ENCODE assay signal across 24 cellular contexts in the genomic region with DNA sequence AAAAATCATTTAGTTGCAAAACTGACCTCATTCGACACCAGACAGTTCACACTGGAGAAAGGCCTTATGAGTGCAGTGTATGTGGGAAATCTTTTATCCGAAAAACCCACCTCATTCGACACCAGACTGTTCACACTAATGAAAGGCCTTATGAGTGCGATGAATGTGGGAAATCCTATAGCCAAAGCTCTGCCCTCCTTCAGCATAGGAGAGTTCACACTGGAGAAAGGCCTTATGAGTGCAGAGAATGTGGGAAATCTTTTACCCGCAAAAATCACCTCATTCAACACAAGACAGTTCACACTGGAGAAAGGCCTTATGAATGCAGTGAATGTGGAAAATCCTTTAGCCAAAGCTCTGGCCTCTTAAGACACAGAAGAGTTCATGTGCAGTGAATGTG. TPM values are rescaled to one million over a fixed set of nuclear protein-coding genes. Genes with fewer than 3 reads are reported as not detected.
A peak's percentile ranks its signal among the peaks of the same experiment; 100 is the strongest.
DNase-seq lines count a peak whose midpoint lies in the region; ATAC-seq, FAIRE-seq and TF ChIP-seq lines count a peak whose summit lies in the region.
"Had no signal": no experiment of that assay in that cellular context is flagged by ENCODE, and none has a peak within 500 bp of the region (broad histone marks: within the 10 kb centered on the region; RNA-seq: fewer than 3 reads in every experiment).

No MANE protein-coding gene starts in this region.

- CTCF ChIA-PET in HepG2 (lab: Yijun Ruan, JAX; ENCODE audit: low intra/inter-chr PET ratio, low total read pairs): no interaction called here

- H3K4me2 ChIP-seq in HepG2 (ENCODE audit: low read depth, low read length): no peak overlapping the region
- H3K4me2 ChIP-seq: BLaER1 treated with 17β-estradiol and CSF1 and Interleukin-3, amounts not matched to agents 10 nM and 100 nM; GM23338 had no signal

- intact Hi-C loops in HepG2 (cut with micrococcal nuclease; ENCODE audit: unreplicated experiment): no loop called here

- peaks cover 50 to 59% of the 10 kb centered on the region in 2 donors for H3K36me3 Mint-ChIP-seq in activated T-cell treated with anti-CD3 and anti-CD28 coated beads, Interleukin-2, amount 50 U/mL, for 72 hours (ENCODE audit: insufficient read depth in 2 of 2)

- H3K36me3 ChIP-seq in liver (ENCODE audit: control insufficient read depth in 4 of 4, insufficient read depth in 3 of 4, low read depth in 1 of 4, low read length in 3 of 4) (peaks cover 2 to 36% (median 31%) of the 10 kb centered on the region in 4 donors), HepG2 (replicated peaks in 1 of 2; ENCODE audit: control insufficient read depth in 1 of 2, insufficient read depth in 2 of 2, low read length in 2 of 2) (peaks cover 7 to 12% of the 10 kb centered on the region in 2 experiments; a peak in 3 of 5 replicates), bronchial epithelial cell (ENCODE audit: control insufficient read depth, insufficient read depth, low read length) (peaks cover 4% of the 10 kb centered on the region)

- DNase-seq in HepG2 (ENCODE audit: low spot score) (no peak), bronchial epithelial cell (ENCODE audit: low read depth) (no peak)
- no peak for DNase-seq in activated T-cell treated with anti-CD3 and anti-CD28 coated beads, Interleukin-2, amount 50 U/mL, for 72 hours
- DNase-seq: ACHN; AML-193; BE2C; CD4-positive, alpha-beta T cell; CD8-positive, alpha-beta memory T cell; DMS 273 treated with DMSO at 0.1 percent for 48 hours; DMS79; GDM1; H9; HFFc6 had no signal

- POLR2A ChIA-PET in HepG2 (lab: Yijun Ruan, JAX): no interaction called here

- H3K4me3 Mint-ChIP-seq in activated T-cell treated with anti-CD3 and anti-CD28 coated beads, Interleukin-2, amount 50 U/mL, for 72 hours: no peak overlapping the region
- H3K4me3 Mint-ChIP-seq: CD14-positive monocyte; CD4-positive, alpha-beta T cell; CD8-positive, alpha-beta memory T cell; GM23338; H9; HFFc6 had no signal

- H3K27ac Mint-ChIP-seq in activated T-cell treated with anti-CD3 and anti-CD28 coated beads, Interleukin-2, amount 50 U/mL, for 72 hours: no peak overlapping the region
- H3K27ac Mint-ChIP-seq: CD14-positive monocyte; CD4-positive, alpha-beta T cell; GM23338; H9; HFFc6 had no signal

- TF ChIP-seq RAD21 in liver (IDR thresholded peaks at IDR 0.05) (no peak), HepG2 (CRISPR knock-in tag; IDR thresholded peaks at IDR 0.05) (no peak)

- H2AFZ ChIP-seq in HepG2 (ENCODE audit: low read length): no peak overlapping the region
- H2AFZ ChIP-seq: GM23338 had no signal

- peaks cover 18 to 37% of the 10 kb centered on the region in 2 donors for H3K9me3 Mint-ChIP-seq in activated T-cell treated with anti-CD3 and anti-CD28 coated beads, Interleukin-2, amount 50 U/mL, for 72 hours

- no TSS peak for BruUV-seq in HepG2 (replicated peaks; lab: Mats Ljungman, UMichigan)

- ATAC-seq in HepG2 (no peak), GM19395 (IDR thresholded peaks at IDR 0.05; ENCODE audit: unreplicated experiment) (no peak)
- ATAC-seq in activated T-cell treated with anti-CD3 and anti-CD28 coated beads, Interleukin-2, amount 50 U/mL, for 72 hours (replicated peaks in 1 of 2): no peak
- ATAC-seq: GM12878, GM23338, HCT116 had no signal

- TF ChIP-seq EP300 in HepG2 (IDR thresholded peaks at IDR 0.05; ENCODE audit: low read depth in 2 of 2, low read length in 2 of 2) (no peak), HepG2 (CRISPR knock-in tag; IDR thresholded peaks at IDR 0.05; ENCODE audit: borderline replicate concordance) (no peak)

- H3K27me3 Mint-ChIP-seq in activated T-cell treated with anti-CD3 and anti-CD28 coated beads, Interleukin-2, amount 50 U/mL, for 72 hours (ENCODE audit: low read depth): no peaks in the 10 kb centered on the region
- H3K27me3 Mint-ChIP-seq: CD4-positive, alpha-beta T cell; CD8-positive, alpha-beta memory T cell had no signal

- no peaks in the 10 kb centered on the region for H3K27me3 ChIP-seq in liver (ENCODE audit: control insufficient read depth in 4 of 4, insufficient read depth in 4 of 4, low read length in 3 of 4)
- no peaks in the 10 kb centered on the region for H3K27me3 ChIP-seq in HepG2 (ENCODE audit: control insufficient read depth in 1 of 2, insufficient read depth in 2 of 2, low read length in 2 of 2)
- H3K27me3 ChIP-seq in bronchial epithelial cell (ENCODE audit: control insufficient read depth, insufficient read depth, low read length): no peaks in the 10 kb centered on the region
- H3K27me3 ChIP-seq: BE2C; BLaER1 treated with 17β-estradiol and CSF1 and Interleukin-3, amounts not matched to agents 10 nM and 100 nM had no signal

- FAIRE-seq in HepG2 (lab: Jason Lieb, UNC) (no peak), bronchial epithelial cell (lab: Jason Lieb, UNC) (peak; percentile 23)
- FAIRE-seq: A204.1, D721Med, GM12878, GM19239 had no signal

- 96% methylated on average over 5 of the region's 5 CpGs for WGBS in liver
- 94% methylated on average over 5 of the region's 5 CpGs for WGBS in HepG2 (ENCODE audit: low lambda C conversion rate)

- in situ Hi-C loops in HepG2 (cut with HindIII; ENCODE audit: extremely low pct_ligation_motif_present, low pct_unique_long_range_greater_than_20kb): no loop called here

- H3K4me1 ChIP-seq in liver (ENCODE audit: control insufficient read depth in 4 of 4, insufficient read depth in 4 of 4, low read length in 3 of 4): no peaks in the 10 kb centered on the region
- no peaks in the 10 kb centered on the region for H3K4me1 ChIP-seq in HepG2 (ENCODE audit: insufficient read depth, low read length)
- H3K4me1 ChIP-seq: BE2C had no signal

- H3K4me3 ChIP-seq in liver (ENCODE audit: low read depth in 1 of 3, low read length in 3 of 3) (peak overlapping the region in 2 of 3 donors; percentile 45 to 61), HepG2 (replicated peaks in 1 of 3; ENCODE audit: insufficient read depth in 1 of 3, low read depth in 2 of 3, low read length in 3 of 3) (no peak overlapping the region), bronchial epithelial cell (ENCODE audit: low read depth, low read length) (no peak overlapping the region)
- H3K4me3 ChIP-seq: BLaER1 treated with 17β-estradiol and CSF1 and Interleukin-3, amounts not matched to agents 10 nM and 100 nM; GM12878; GM23338 had no signal

- no peak overlapping the region for H3K9ac ChIP-seq in liver (ENCODE audit: low read depth in 1 of 2, low read length in 2 of 2)
- H3K9ac ChIP-seq in HepG2 (ENCODE audit: insufficient read depth, low read depth, low read length): no peak overlapping the region
- H3K9ac ChIP-seq: BLaER1 treated with 17β-estradiol and CSF1 and Interleukin-3, amounts not matched to agents 10 nM and 100 nM had no signal

- no peaks in the 10 kb centered on the region for H3K4me1 Mint-ChIP-seq in activated T-cell treated with anti-CD3 and anti-CD28 coated beads, Interleukin-2, amount 50 U/mL, for 72 hours (ENCODE audit: low read depth)
- H3K4me1 Mint-ChIP-seq: CD14-positive monocyte, GM23338, H9 had no signal

- TF ChIP-seq CTCF in liver (IDR thresholded peaks at IDR 0.05; ENCODE audit: low read depth, low read length, missing input control): no peak
- no peak for TF ChIP-seq CTCF in HepG2 (CRISPR knock-in tag; IDR thresholded peaks at IDR 0.05)
- TF ChIP-seq CTCF in bronchial epithelial cell (IDR thresholded peaks at IDR 0.05; ENCODE audit: insufficient read depth, low read length, severe bottlenecking): no peak

- no peaks in the 10 kb centered on the region for H4K20me1 ChIP-seq in HepG2 (ENCODE audit: insufficient read depth, low read length)
- H4K20me1 ChIP-seq: BLaER1 treated with 17β-estradiol and CSF1 and Interleukin-3, amounts not matched to agents 10 nM and 100 nM had no signal

- no peak for TF ChIP-seq POLR2A in HepG2 (IDR thresholded peaks at IDR 0.05; ENCODE audit: insufficient read depth in 1 of 2, low read depth in 2 of 2, low read length in 2 of 2)

- no peaks in the 10 kb centered on the region for H3K79me2 ChIP-seq in HepG2 (ENCODE audit: insufficient read depth, low read length)

- H3K27ac ChIP-seq in liver (ENCODE audit: low read depth in 1 of 2, low read length in 2 of 2) (no peak overlapping the region), HepG2 (ENCODE audit: extremely low read length, insufficient read depth, low read length) (no peak overlapping the region)
- H3K27ac ChIP-seq: 22Rv1; BLaER1 treated with 17β-estradiol and CSF1 and Interleukin-3, amounts not matched to agents 10 nM and 100 nM had no signal

- peaks cover 16 to 68% (median 54%) of the 10 kb centered on the region in 4 donors for H3K9me3 ChIP-seq in liver (ENCODE audit: control insufficient read depth in 4 of 4, low read length in 3 of 4)
- H3K9me3 ChIP-seq in HepG2 (ENCODE audit: low read length): no peaks in the 10 kb centered on the region
- H3K9me3 ChIP-seq: BE2C had no signal

RNA-seq across cellular contexts. Expression of gene ZNF134, which starts 7.1 kb away (rescaled TPM):
- 10 to 100 TPM in 1 of 2 donors, 1 to 10 TPM in 1; 6.9 to 12.1 TPM for total RNA-seq in liver
- polyA plus RNA-seq in liver: 1 to 10 TPM; 1.5 to 4.0 TPM
- total RNA-seq in HepG2 (2016; rRNA removed; fragmentation: Illumina TruSeq; extraction: Trizol): 17.1 and 19.4 TPM in 2 replicates
- total RNA-seq in HepG2 (2016; cell fraction: cytosol; rRNA removed; fragmentation: Illumina TruSeq; extraction: Trizol; ENCODE audit: low read depth): 5.1 and 5.7 TPM in 2 replicates
- 16.6 and 17.1 TPM in 2 replicates for total RNA-seq in HepG2 (2016; cell fraction: insoluble cytoplasmic fraction; rRNA removed; fragmentation: Illumina TruSeq; extraction: Trizol)
- 10.5 and 12.5 TPM in 2 replicates for total RNA-seq in HepG2 (2016; cell fraction: membrane; rRNA removed; fragmentation: Illumina TruSeq; extraction: Trizol)
- total RNA-seq in HepG2 (2016; cell fraction: nucleus; rRNA removed; fragmentation: Illumina TruSeq; extraction: Trizol): 15.2 and 16.8 TPM in 2 replicates
- polyA plus RNA-seq in HepG2 (2011; rRNA removed): 6.8 and 7.1 TPM in 2 replicates
- 7.4 and 8.2 TPM in 2 replicates for polyA plus RNA-seq in HepG2 (2011; cell fraction: cytosol; rRNA removed)
- 7.9 and 9.9 TPM in 2 replicates for polyA plus RNA-seq in HepG2 (2011; cell fraction: nucleus; rRNA removed)
- 9.0 and 9.4 TPM in 2 replicates for polyA plus RNA-seq in HepG2 (2012)
- 0.70 and 1.1 TPM in 2 replicates for polyA plus RNA-seq in HepG2 (2016; cell fraction: cytosol; fragmentation: Illumina TruSeq; extraction: Trizol; ENCODE audit: low read depth)
- polyA plus RNA-seq in HepG2 (2016; cell fraction: insoluble cytoplasmic fraction; fragmentation: Illumina TruSeq; extraction: Trizol; ENCODE audit: low read depth): 8.9 TPM in 2 replicates
- 2.8 and 2.9 TPM in 2 replicates for polyA plus RNA-seq in HepG2 (2016; cell fraction: membrane; fragmentation: Illumina TruSeq; extraction: Trizol; ENCODE audit: low read depth)
- polyA plus RNA-seq in HepG2 (2016; cell fraction: nucleus; fragmentation: Illumina TruSeq; extraction: Trizol; ENCODE audit: insufficient read depth, low read depth): 11.8 and 12.8 TPM in 2 replicates
- 6.2 and 7.8 TPM in 2 replicates for polyA minus RNA-seq in HepG2 (2011; rRNA and poly(A)+ RNA removed; ENCODE audit: low replicate concordance)
- polyA minus RNA-seq in HepG2 (2011; cell fraction: cytosol; rRNA and poly(A)+ RNA removed): 6.0 and 6.7 TPM in 2 replicates
- polyA minus RNA-seq in HepG2 (2011; cell fraction: nucleus; rRNA and poly(A)+ RNA removed): 18.2 and 24.7 TPM in 2 replicates
- total RNA-seq in bronchial epithelial cell: 17.1 and 23.2 TPM in 2 replicates
- total RNA-seq in activated T-cell treated with anti-CD3 and anti-CD28 coated beads, Interleukin-2, amount 50 U/mL, for 72 hours: 10 to 100 TPM; 12.8 to 14.0 TPM

RNA-seq across cellular contexts. Expression of gene ZNF530, which starts 7.2 kb away (rescaled TPM):
- total RNA-seq in liver (1 to 10 TPM; 1.4 to 7.1 TPM), HepG2 (2016; rRNA removed; fragmentation: Illumina TruSeq; extraction: Trizol) (7.5 and 7.8 TPM in 2 replicates), bronchial epithelial cell (3.7 and 3.9 TPM in 2 replicates)
- polyA plus RNA-seq in liver (1 to 10 TPM in 1 of 2 donors, under 1 TPM in 1; 0.86 to 1.4 TPM), HepG2 (2011; rRNA removed) (1.1 and 1.6 TPM in 2 replicates)
- 1.1 and 2.2 TPM in 2 replicates for total RNA-seq in HepG2 (2016; cell fraction: cytosol; rRNA removed; fragmentation: Illumina TruSeq; extraction: Trizol; ENCODE audit: low read depth)
- total RNA-seq in HepG2 (2016; cell fraction: insoluble cytoplasmic fraction; rRNA removed; fragmentation: Illumina TruSeq; extraction: Trizol): 6.9 and 8.6 TPM in 2 replicates
- total RNA-seq in HepG2 (2016; cell fraction: membrane; rRNA removed; fragmentation: Illumina TruSeq; extraction: Trizol): 4.6 and 5.1 TPM in 2 replicates
- 4.7 and 5.7 TPM in 2 replicates for total RNA-seq in HepG2 (2016; cell fraction: nucleus; rRNA removed; fragmentation: Illumina TruSeq; extraction: Trizol)
- polyA plus RNA-seq in HepG2 (2011; cell fraction: cytosol; rRNA removed): 0.99 TPM in 2 replicates
- polyA plus RNA-seq in HepG2 (2011; cell fraction: nucleus; rRNA removed): 1.4 and 1.5 TPM in 2 replicates
- polyA plus RNA-seq in HepG2 (2012): 0.95 and 1.4 TPM in 2 replicates
- 0.97 and 1.1 TPM in 2 replicates for polyA plus RNA-seq in HepG2 (2016; cell fraction: cytosol; fragmentation: Illumina TruSeq; extraction: Trizol; ENCODE audit: low read depth)
- 3.3 and 3.7 TPM in 2 replicates for polyA plus RNA-seq in HepG2 (2016; cell fraction: insoluble cytoplasmic fraction; fragmentation: Illumina TruSeq; extraction: Trizol; ENCODE audit: low read depth)
- 1.5 and 2.6 TPM in 2 replicates for polyA plus RNA-seq in HepG2 (2016; cell fraction: membrane; fragmentation: Illumina TruSeq; extraction: Trizol; ENCODE audit: low read depth)
- 7.8 and 9.6 TPM in 2 replicates for polyA plus RNA-seq in HepG2 (2016; cell fraction: nucleus; fragmentation: Illumina TruSeq; extraction: Trizol; ENCODE audit: insufficient read depth, low read depth)
- 4.0 and 4.5 TPM in 2 replicates for polyA minus RNA-seq in HepG2 (2011; rRNA and poly(A)+ RNA removed; ENCODE audit: low replicate concordance)
- polyA minus RNA-seq in HepG2 (2011; cell fraction: cytosol; rRNA and poly(A)+ RNA removed): 0.97 and 1.4 TPM in 2 replicates
- 3.1 and 3.7 TPM in 2 replicates for polyA minus RNA-seq in HepG2 (2011; cell fraction: nucleus; rRNA and poly(A)+ RNA removed)
- total RNA-seq in activated T-cell treated with anti-CD3 and anti-CD28 coated beads, Interleukin-2, amount 50 U/mL, for 72 hours: 1 to 10 TPM; 5.6 to 7.9 TPM

RNA-seq across cellular contexts. Expression of gene ZIK1, which starts 23.0 kb away (rescaled TPM):
- total RNA-seq in liver (1 to 10 TPM; 1.2 to 8.6 TPM), HepG2 (2016; rRNA removed; fragmentation: Illumina TruSeq; extraction: Trizol) (7.2 and 9.8 TPM in 2 replicates), bronchial epithelial cell (7.4 and 8.4 TPM in 2 replicates)
- polyA plus RNA-seq in liver (under 1 TPM; 0.29 to 0.60 TPM), HepG2 (2011; rRNA removed) (1.9 and 2.1 TPM in 2 replicates)
- 1.5 and 1.7 TPM in 2 replicates for total RNA-seq in HepG2 (2016; cell fraction: cytosol; rRNA removed; fragmentation: Illumina TruSeq; extraction: Trizol; ENCODE audit: low read depth)
- 7.8 and 9.8 TPM in 2 replicates for total RNA-seq in HepG2 (2016; cell fraction: insoluble cytoplasmic fraction; rRNA removed; fragmentation: Illumina TruSeq; extraction: Trizol)
- total RNA-seq in HepG2 (2016; cell fraction: membrane; rRNA removed; fragmentation: Illumina TruSeq; extraction: Trizol): 4.6 TPM in 2 replicates
- 4.4 and 6.3 TPM in 2 replicates for total RNA-seq in HepG2 (2016; cell fraction: nucleus; rRNA removed; fragmentation: Illumina TruSeq; extraction: Trizol)
- 2.0 and 2.2 TPM in 2 replicates for polyA plus RNA-seq in HepG2 (2011; cell fraction: cytosol; rRNA removed)
- 2.2 and 3.0 TPM in 2 replicates for polyA plus RNA-seq in HepG2 (2011; cell fraction: nucleus; rRNA removed)
- polyA plus RNA-seq in HepG2 (2012): 1.4 and 2.4 TPM in 2 replicates
- 0.50 and 0.66 TPM in 2 replicates for polyA plus RNA-seq in HepG2 (2016; cell fraction: cytosol; fragmentation: Illumina TruSeq; extraction: Trizol; ENCODE audit: low read depth)
- 5.6 and 6.4 TPM in 2 replicates for polyA plus RNA-seq in HepG2 (2016; cell fraction: insoluble cytoplasmic fraction; fragmentation: Illumina TruSeq; extraction: Trizol; ENCODE audit: low read depth)
- polyA plus RNA-seq in HepG2 (2016; cell fraction: membrane; fragmentation: Illumina TruSeq; extraction: Trizol; ENCODE audit: low read depth): 1.9 and 2.1 TPM in 2 replicates
- 4.4 and 4.7 TPM in 2 replicates for polyA plus RNA-seq in HepG2 (2016; cell fraction: nucleus; fragmentation: Illumina TruSeq; extraction: Trizol; ENCODE audit: insufficient read depth, low read depth)
- polyA minus RNA-seq in HepG2 (2011; rRNA and poly(A)+ RNA removed; ENCODE audit: low replicate concordance): 2.2 TPM in 1 of 2 replicates, not detected in the other
- polyA minus RNA-seq in HepG2 (2011; cell fraction: cytosol; rRNA and poly(A)+ RNA removed): 0.88 and 2.3 TPM in 2 replicates
- 4.1 and 4.2 TPM in 2 replicates for polyA minus RNA-seq in HepG2 (2011; cell fraction: nucleus; rRNA and poly(A)+ RNA removed)
- total RNA-seq in activated T-cell treated with anti-CD3 and anti-CD28 coated beads, Interleukin-2, amount 50 U/mL, for 72 hours: 1 to 10 TPM; 5.1 to 9.0 TPM

RNA-seq across cellular contexts. Expression of gene ZNF211, which starts 26.0 kb away (rescaled TPM):
- total RNA-seq in liver: 1 to 10 TPM; 4.4 to 7.0 TPM
- 1 to 10 TPM; 2.0 to 2.3 TPM for polyA plus RNA-seq in liver
- 11.2 and 12.2 TPM in 2 replicates for total RNA-seq in HepG2 (2016; rRNA removed; fragmentation: Illumina TruSeq; extraction: Trizol)
- 2.0 and 2.2 TPM in 2 replicates for total RNA-seq in HepG2 (2016; cell fraction: cytosol; rRNA removed; fragmentation: Illumina TruSeq; extraction: Trizol; ENCODE audit: low read depth)
- total RNA-seq in HepG2 (2016; cell fraction: insoluble cytoplasmic fraction; rRNA removed; fragmentation: Illumina TruSeq; extraction: Trizol): 11.7 and 11.8 TPM in 2 replicates
- 5.4 and 7.0 TPM in 2 replicates for total RNA-seq in HepG2 (2016; cell fraction: membrane; rRNA removed; fragmentation: Illumina TruSeq; extraction: Trizol)
- 10.7 and 13.9 TPM in 2 replicates for total RNA-seq in HepG2 (2016; cell fraction: nucleus; rRNA removed; fragmentation: Illumina TruSeq; extraction: Trizol)
- polyA plus RNA-seq in HepG2 (2011; rRNA removed): 9.9 and 12.7 TPM in 2 replicates
- 4.6 and 6.9 TPM in 2 replicates for polyA plus RNA-seq in HepG2 (2011; cell fraction: cytosol; rRNA removed)
- polyA plus RNA-seq in HepG2 (2011; cell fraction: nucleus; rRNA removed): 17.1 and 23.0 TPM in 2 replicates
- 6.9 and 8.0 TPM in 2 replicates for polyA plus RNA-seq in HepG2 (2012)
- 0.82 and 1.2 TPM in 2 replicates for polyA plus RNA-seq in HepG2 (2016; cell fraction: cytosol; fragmentation: Illumina TruSeq; extraction: Trizol; ENCODE audit: low read depth)
- 8.5 and 11.2 TPM in 2 replicates for polyA plus RNA-seq in HepG2 (2016; cell fraction: insoluble cytoplasmic fraction; fragmentation: Illumina TruSeq; extraction: Trizol; ENCODE audit: low read depth)
- polyA plus RNA-seq in HepG2 (2016; cell fraction: membrane; fragmentation: Illumina TruSeq; extraction: Trizol; ENCODE audit: low read depth): 2.5 and 3.1 TPM in 2 replicates
- polyA plus RNA-seq in HepG2 (2016; cell fraction: nucleus; fragmentation: Illumina TruSeq; extraction: Trizol; ENCODE audit: insufficient read depth, low read depth): 24.2 and 25.4 TPM in 2 replicates
- polyA minus RNA-seq in HepG2 (2011; rRNA and poly(A)+ RNA removed; ENCODE audit: low replicate concordance): 3.7 and 7.2 TPM in 2 replicates
- polyA minus RNA-seq in HepG2 (2011; cell fraction: cytosol; rRNA and poly(A)+ RNA removed): 2.4 and 4.5 TPM in 2 replicates
- polyA minus RNA-seq in HepG2 (2011; cell fraction: nucleus; rRNA and poly(A)+ RNA removed): 17.5 and 21.4 TPM in 2 replicates
- 11.1 and 13.8 TPM in 2 replicates for total RNA-seq in bronchial epithelial cell
- total RNA-seq in activated T-cell treated with anti-CD3 and anti-CD28 coated beads, Interleukin-2, amount 50 U/mL, for 72 hours: 10 to 100 TPM; 13.5 to 18.2 TPM

RNA-seq across cellular contexts. Expression of gene ZNF416, which starts 28.2 kb away (rescaled TPM):
- total RNA-seq in liver (1 to 10 TPM; 1.5 to 2.9 TPM), HepG2 (2016; rRNA removed; fragmentation: Illumina TruSeq; extraction: Trizol) (5.3 and 6.6 TPM in 2 replicates), bronchial epithelial cell (5.5 and 7.4 TPM in 2 replicates)
- polyA plus RNA-seq in liver (under 1 TPM; 0.97 to 0.99 TPM), HepG2 (2011; rRNA removed) (1.5 and 2.1 TPM in 2 replicates)
- total RNA-seq in HepG2 (2016; cell fraction: cytosol; rRNA removed; fragmentation: Illumina TruSeq; extraction: Trizol; ENCODE audit: low read depth): 1.8 and 2.5 TPM in 2 replicates
- 5.3 and 5.9 TPM in 2 replicates for total RNA-seq in HepG2 (2016; cell fraction: insoluble cytoplasmic fraction; rRNA removed; fragmentation: Illumina TruSeq; extraction: Trizol)
- total RNA-seq in HepG2 (2016; cell fraction: membrane; rRNA removed; fragmentation: Illumina TruSeq; extraction: Trizol): 5.2 and 5.4 TPM in 2 replicates
- 5.3 and 5.5 TPM in 2 replicates for total RNA-seq in HepG2 (2016; cell fraction: nucleus; rRNA removed; fragmentation: Illumina TruSeq; extraction: Trizol)
- polyA plus RNA-seq in HepG2 (2011; cell fraction: cytosol; rRNA removed): 1.1 and 1.8 TPM in 2 replicates
- polyA plus RNA-seq in HepG2 (2011; cell fraction: nucleus; rRNA removed): 1.8 and 2.1 TPM in 2 replicates
- polyA plus RNA-seq in HepG2 (2012): 2.3 and 2.6 TPM in 2 replicates
- polyA plus RNA-seq in HepG2 (2016; cell fraction: cytosol; fragmentation: Illumina TruSeq; extraction: Trizol; ENCODE audit: low read depth): 0.57 and 0.66 TPM in 2 replicates
- 3.9 and 4.4 TPM in 2 replicates for polyA plus RNA-seq in HepG2 (2016; cell fraction: insoluble cytoplasmic fraction; fragmentation: Illumina TruSeq; extraction: Trizol; ENCODE audit: low read depth)
- 1.4 and 1.5 TPM in 2 replicates for polyA plus RNA-seq in HepG2 (2016; cell fraction: membrane; fragmentation: Illumina TruSeq; extraction: Trizol; ENCODE audit: low read depth)
- 3.2 and 3.5 TPM in 2 replicates for polyA plus RNA-seq in HepG2 (2016; cell fraction: nucleus; fragmentation: Illumina TruSeq; extraction: Trizol; ENCODE audit: insufficient read depth, low read depth)
- 4.6 and 5.1 TPM in 2 replicates for polyA minus RNA-seq in HepG2 (2011; rRNA and poly(A)+ RNA removed; ENCODE audit: low replicate concordance)
- polyA minus RNA-seq in HepG2 (2011; cell fraction: cytosol; rRNA and poly(A)+ RNA removed): 2.1 and 2.2 TPM in 2 replicates
- 10.6 and 16.8 TPM in 2 replicates for polyA minus RNA-seq in HepG2 (2011; cell fraction: nucleus; rRNA and poly(A)+ RNA removed)
- total RNA-seq in activated T-cell treated with anti-CD3 and anti-CD28 coated beads, Interleukin-2, amount 50 U/mL, for 72 hours: 1 to 10 TPM; 3.2 to 5.5 TPM

Comparison
In these comparisons a context has a peak if more than half of its experiments do, and no peak if none do; other contexts are left out.
1. H3K4me3 ChIP-seq: peak in liver (2 of 3); none in HepG2 (0 of 3) and bronchial epithelial cell (single experiment).